ENCODE assay signal across 8 cellular contexts in the genomic region with DNA sequence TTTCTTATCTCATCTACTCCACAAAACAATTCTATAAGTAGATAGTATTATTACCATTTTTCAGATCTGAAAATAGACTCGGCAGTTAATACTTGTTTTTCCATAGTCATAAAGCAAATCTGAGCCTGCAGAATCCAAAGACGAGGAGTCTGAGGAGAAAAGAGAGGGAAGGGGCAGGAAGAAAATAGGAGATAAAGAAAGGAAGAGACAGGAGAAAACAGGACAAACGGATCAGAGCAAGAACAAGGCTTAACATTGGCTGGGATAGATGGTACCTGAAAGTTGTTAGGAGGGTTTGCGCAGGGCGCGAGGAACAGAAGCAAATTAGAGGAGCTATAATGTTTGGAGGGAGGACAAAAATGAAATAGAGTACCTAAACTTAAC. TPM values are rescaled to one million over a fixed set of nuclear protein-coding genes. Genes with fewer than 3 reads are reported as not detected.
DNase-seq lines count a peak whose midpoint lies in the region; ATAC-seq, FAIRE-seq and TF ChIP-seq lines count a peak whose summit lies in the region.

No MANE protein-coding gene starts in this region.

- CTCF ChIA-PET in PC-3 (lab: Charles Lee): interaction anchor here (0.7 to 1.4 kb wide), 2 partner anchors 10 to 39 kb away, joined by 3 to 6 read pairs; no protein-coding TSS in a partner anchor

- TF ChIP-seq CTCF in DOHH2 (IDR thresholded peaks at IDR 0.05; ENCODE audit: low read depth, low read length, poor library complexity, severe bottlenecking) (no peak), PC-3 (conservative IDR thresholded peaks at IDR 0.05; ENCODE audit: low read depth, low read length) (no peak), parathyroid adenoma (IDR thresholded peaks at IDR 0.05) (no peak)

- H3K9me3 ChIP-seq in DOHH2 (ENCODE audit: control insufficient read depth, insufficient read depth, low read length): no peaks in the 10 kb centered on the region
- H3K9me3 ChIP-seq in PC-3 (ENCODE audit: low read length): no peaks in the 10 kb centered on the region
- H3K9me3 ChIP-seq in parathyroid adenoma (ENCODE audit: control insufficient read depth, low read length): no peaks in the 10 kb centered on the region
- H3K9me3 ChIP-seq in small intestine (ENCODE audit: control insufficient read depth, low read depth): no peaks in the 10 kb centered on the region

- H3F3A ChIP-seq in DOHH2 (ENCODE audit: control insufficient read depth, insufficient read depth): no peaks in the 10 kb centered on the region
- no peaks in the 10 kb centered on the region for H3F3A ChIP-seq in PC-3 (ENCODE audit: low read length, unreplicated experiment)

- H3K9ac ChIP-seq in PC-3 (ENCODE audit: low read length): peak overlapping the region; percentile 95
- H3K9ac ChIP-seq in parathyroid adenoma: no peak overlapping the region

- peak overlapping the region; percentile 71 for H3K27ac ChIP-seq in DOHH2 (ENCODE audit: low read depth, low read length)
- H3K27ac ChIP-seq in PC-3 (ENCODE audit: low read length): peak overlapping the region; percentile 86
- peak overlapping the region; percentile 81 for H3K27ac ChIP-seq in epithelial cell of prostate
- peak overlapping the region; percentile 94 for H3K27ac ChIP-seq in parathyroid adenoma
- H3K27ac ChIP-seq in small intestine (ENCODE audit: low read depth in 1 of 2, low read length in 1 of 2): peak overlapping the region in 1 of 2 donors; percentile 96

- POLR2A ChIA-PET in PC-3 (lab: Charles Lee; ENCODE audit: unreplicated experiment): interaction anchor here (0.5 kb wide), 1 partner anchor 354 kb away, joined by 3 read pairs; no protein-coding TSS in a partner anchor

- H3K79me2 ChIP-seq in DOHH2 (ENCODE audit: control insufficient read depth, low read length): peaks cover 41% of the 10 kb centered on the region
- peaks cover 34% of the 10 kb centered on the region for H3K79me2 ChIP-seq in PC-3 (ENCODE audit: low read length)
- H3K79me2 ChIP-seq in parathyroid adenoma: no peaks in the 10 kb centered on the region

- FAIRE-seq in small intestine (lab: Jason Lieb, UNC): no peak

- H3K36me3 ChIP-seq in DOHH2 (ENCODE audit: control insufficient read depth, low read length) (peaks cover 30% of the 10 kb centered on the region), PC-3 (ENCODE audit: low read depth, low read length) (peaks cover 5% of the 10 kb centered on the region), parathyroid adenoma (ENCODE audit: control insufficient read depth, insufficient read depth, low read length) (no peaks in the 10 kb centered on the region), small intestine (ENCODE audit: control insufficient read depth in 2 of 2, insufficient read depth in 2 of 2, low read length in 2 of 2) (peaks cover 0 to 5% of the 10 kb centered on the region in 2 donors)

- intact Hi-C loops in PC-3 (cut with micrococcal nuclease): no loop called here

- TSS peak; percentile 88 for BruUV-seq in PC-3 (replicated peaks; lab: Mats Ljungman, UMichigan)

- H4K20me1 ChIP-seq in DOHH2 (ENCODE audit: control insufficient read depth, insufficient read depth, low read depth, low read length): no peaks in the 10 kb centered on the region
- H4K20me1 ChIP-seq in PC-3 (ENCODE audit: low read length): no peaks in the 10 kb centered on the region

- H3K4me2 ChIP-seq in DOHH2 (ENCODE audit: low read length): peak overlapping the region; percentile 70
- H3K4me2 ChIP-seq in PC-3 (ENCODE audit: low read length): peak overlapping the region; percentile 90
- peak overlapping the region; percentile 57 for H3K4me2 ChIP-seq in parathyroid adenoma (ENCODE audit: low read length)

- WGBS in small intestine, 3 donors: 27 to 37% (median 36%) methylated on average over 6 of the region's 6 CpGs

- H3K9me2 ChIP-seq in DOHH2 (replicated peaks; ENCODE audit: control insufficient read depth, low read length) (no peaks in the 10 kb centered on the region), PC-3 (replicated peaks; ENCODE audit: low read length) (no peaks in the 10 kb centered on the region)

- no peak for ATAC-seq in PC-3
- ATAC-seq in HG03025 (IDR thresholded peaks at IDR 0.05; ENCODE audit: low FRiP score, unreplicated experiment): no peak

- DNase-seq in PC-3: no peak
- no peak for DNase-seq in epithelial cell of prostate (ENCODE audit: low read depth, low spot score)
- DNase-seq in putamen (ENCODE audit: low spot score): no peak
- no peak for DNase-seq in small intestine
- no peak for DNase-seq in dermis blood vessel endothelial cell

- peak overlapping the region; percentile 86 for H3K4me3 ChIP-seq in DOHH2 (ENCODE audit: low read length)
- H3K4me3 ChIP-seq in PC-3 (ENCODE audit: low read length): peak overlapping the region; percentile 92
- H3K4me3 ChIP-seq in parathyroid adenoma (ENCODE audit: low read depth, low read length): peak overlapping the region; percentile 99
- peak overlapping the region in 1 of 2 donors; percentile 87 for H3K4me3 ChIP-seq in small intestine (ENCODE audit: low read depth in 1 of 2, low read length in 2 of 2)

- H3K27me3 ChIP-seq in DOHH2 (ENCODE audit: control insufficient read depth, low read length): no peaks in the 10 kb centered on the region
- H3K27me3 ChIP-seq in PC-3 (ENCODE audit: low read length): no peaks in the 10 kb centered on the region
- H3K27me3 ChIP-seq in parathyroid adenoma (ENCODE audit: control insufficient read depth, insufficient read depth, low read length): no peaks in the 10 kb centered on the region
- no peaks in the 10 kb centered on the region for H3K27me3 ChIP-seq in small intestine (ENCODE audit: control insufficient read depth in 2 of 2, insufficient read depth in 2 of 2, low read length in 2 of 2)

- H3K4me1 ChIP-seq in DOHH2 (ENCODE audit: control insufficient read depth, low read length) (peaks cover 27% of the 10 kb centered on the region), PC-3 (ENCODE audit: insufficient read depth, low read length) (peaks cover 18% of the 10 kb centered on the region), parathyroid adenoma (peaks cover 5% of the 10 kb centered on the region), small intestine (ENCODE audit: control insufficient read depth in 2 of 2, insufficient read depth in 1 of 2, low read depth in 1 of 2, low read length in 1 of 2) (peaks cover 0 to 3% of the 10 kb centered on the region in 2 donors)

- H2AFZ ChIP-seq in PC-3 (ENCODE audit: low read length): peak overlapping the region; percentile 90
- H2AFZ ChIP-seq in parathyroid adenoma: peak overlapping the region; percentile 97

RNA-seq across cellular contexts. Expression of a gene that starts 0.6 kb away (rescaled TPM):
- total RNA-seq in PC-3 (2014; rRNA removed) (37.3 and 39.9 TPM in 2 replicates), dermis blood vessel endothelial cell (21.3 and 26.9 TPM in 2 replicates)
- polyA plus RNA-seq in small intestine: 10 to 100 TPM in 1 of 3 donors, 1 to 10 TPM in 2; 8.1 to 37.3 (median 9.2) TPM

RNA-seq across cellular contexts. Expression of a gene that starts 10.5 kb away (rescaled TPM):
- total RNA-seq in PC-3 (2014; rRNA removed): 23.2 and 27.8 TPM in 2 replicates
- polyA plus RNA-seq in small intestine: 10 to 100 TPM in 1 of 3 donors, 1 to 10 TPM in 2; 6.5 to 30.6 (median 6.9) TPM
- total RNA-seq in dermis blood vessel endothelial cell: 27.7 and 35.8 TPM in 2 replicates

RNA-seq across cellular contexts. Expression of a gene that starts 36.0 kb away (rescaled TPM):
- total RNA-seq in PC-3 (2014; rRNA removed) (0.29 TPM in 1 of 2 replicates, not detected in the other), dermis blood vessel endothelial cell (12.9 and 14.0 TPM in 2 replicates)
- 10 to 100 TPM in 1 of 3 donors, 1 to 10 TPM in 2; 2.5 to 10.8 (median 5.7) TPM for polyA plus RNA-seq in small intestine

Comparison
In these comparisons a context has a peak if more than half of its experiments do, and no peak if none do; other contexts are left out.
1. RNA of a gene that starts 36.0 kb away (total RNA-seq): 12.9 to 14.0 TPM in dermis blood vessel endothelial cell; 0.29 TPM in PC-3; every median in the first group is over 10 times any median in the second.
2. Peak in every context shown above with its lines, with median percentiles within 50 percentile points of each other: H3K4me2 ChIP-seq.